In genomic region chr4:91118597-91118996, GRCh38 we compare ENCODE assay signal across 16 cellular contexts.
DNase-seq lines count a peak whose midpoint lies in the region; ATAC-seq lines count a peak whose summit lies in the region.
"Had no signal": no experiment of that assay in that cellular context is flagged by ENCODE, and none has a peak within 500 bp of the region (broad histone marks: within the 10 kb centered on the region; RNA-seq: fewer than 3 reads in every experiment).

No MANE protein-coding gene starts in this region.

- H3K27me3 ChIP-seq in SJCRH30 = no peaks in the 10 kb centered on the region

- no peak overlapping the region for H3K4me3 ChIP-seq in SJCRH30
- H3K4me3 ChIP-seq: prostate gland had no signal

- no peak for DNase-seq in SJCRH30
- no peak for DNase-seq in NCI-H82 treated with DMSO at 0.1 percent for 48 hours (lab: John Stamatoyannopoulos, UW; ENCODE audit: unreplicated experiment)
- no peak for DNase-seq in HuH-7 (ENCODE audit: low spot score)
- DNase-seq: activated naive CD4-positive, alpha-beta T cell treated with anti-CD3 and anti-CD28 coated beads for 36 hours; activated T-cell treated with anti-CD3 and anti-CD28 coated beads for 4 hours; kidney; mesenchymal stem cell; NCI-H1694; NCI-H2227 treated with DMSO at 0.1 percent for 48 hours; nephron progenitor cell; small intestine had no signal

- ATAC-seq in GM19328 (IDR thresholded peaks at IDR 0.05; ENCODE audit: unreplicated experiment) (peak; percentile 46), HG02588 (IDR thresholded peaks at IDR 0.05; ENCODE audit: unreplicated experiment) (peak; percentile 84), HG03196 (IDR thresholded peaks at IDR 0.05; ENCODE audit: unreplicated experiment) (peak; percentile 88), HG03108 (IDR thresholded peaks at IDR 0.05; ENCODE audit: unreplicated experiment) (no peak)

- H3K27ac ChIP-seq in SJCRH30 = no peak overlapping the region
- H3K27ac ChIP-seq: prostate gland had no signal

- no peaks in the 10 kb centered on the region for H3K9me3 ChIP-seq in SJCRH30 (replicated peaks)
- H3K9me3 ChIP-seq: prostate gland had no signal

- H3K4me1 ChIP-seq in SJCRH30 = no peaks in the 10 kb centered on the region
- H3K4me1 ChIP-seq: prostate gland had no signal

- no peaks in the 10 kb centered on the region for H3K36me3 ChIP-seq in SJCRH30
- H3K36me3 ChIP-seq: prostate gland had no signal
